8 cellular contexts compared by ENCODE assay signal in genomic region chr9:128913048-128913900, GRCh38. TPM values are rescaled to one million over a fixed set of nuclear protein-coding genes. Genes with fewer than 3 reads are reported as not detected.
A peak's percentile ranks its signal among the peaks of the same experiment; 100 is the strongest.
DNase-seq lines count a peak whose midpoint lies in the region; TF ChIP-seq lines count a peak whose summit lies in the region.

No MANE protein-coding gene starts in this region.

- peak overlapping the region; percentile 93 for H3K27ac Mint-ChIP-seq in activated T-helper 1 cell treated with anti-CD3 and anti-CD28 coated beads, Interleukin-12 subunit alpha, Interleukin-12 subunit beta, Interleukin-2, Interleukin-4 antibody, amounts not matched to agents 30 ng/mL and 10 ng/mL and 1 ng/mL, durations not matched to agents 14 hours and 24 hours and 36 hours

- H3K36me3 Mint-ChIP-seq in activated T-helper 1 cell treated with anti-CD3 and anti-CD28 coated beads, Interleukin-12 subunit alpha, Interleukin-12 subunit beta, Interleukin-2, Interleukin-4 antibody, amounts not matched to agents 30 ng/mL and 10 ng/mL and 1 ng/mL, durations not matched to agents 14 hours and 24 hours and 36 hours (ENCODE audit: low read depth), result peaks cover 48% of the 10 kb centered on the region

- H3K27me3 ChIP-seq in right atrium auricular region, result no peaks in the 10 kb centered on the region
- no peaks in the 10 kb centered on the region for H3K27me3 ChIP-seq in skeletal muscle satellite cell (ENCODE audit: control insufficient read depth, insufficient read depth, low read length)

- no peaks in the 10 kb centered on the region for H3K27me3 Mint-ChIP-seq in activated T-helper 1 cell treated with anti-CD3 and anti-CD28 coated beads, Interleukin-12 subunit alpha, Interleukin-12 subunit beta, Interleukin-2, Interleukin-4 antibody, amounts not matched to agents 30 ng/mL and 10 ng/mL and 1 ng/mL, durations not matched to agents 14 hours and 24 hours and 36 hours (ENCODE audit: insufficient read depth)

- no peaks in the 10 kb centered on the region for H3K9me3 Mint-ChIP-seq in activated T-helper 1 cell treated with anti-CD3 and anti-CD28 coated beads, Interleukin-12 subunit alpha, Interleukin-12 subunit beta, Interleukin-2, Interleukin-4 antibody, amounts not matched to agents 30 ng/mL and 10 ng/mL and 1 ng/mL, durations not matched to agents 14 hours and 24 hours and 36 hours

- peaks cover 8% of the 10 kb centered on the region for H3K36me3 ChIP-seq in ES-I3 (ENCODE audit: insufficient read depth, low read length)
- peaks cover 50% of the 10 kb centered on the region for H3K36me3 ChIP-seq in right atrium auricular region
- H3K36me3 ChIP-seq in skeletal muscle satellite cell (ENCODE audit: insufficient read depth, low read length), result peaks cover 79% of the 10 kb centered on the region

- H3K4me3 Mint-ChIP-seq in activated T-helper 1 cell treated with anti-CD3 and anti-CD28 coated beads, Interleukin-12 subunit alpha, Interleukin-12 subunit beta, Interleukin-2, Interleukin-4 antibody, amounts not matched to agents 30 ng/mL and 10 ng/mL and 1 ng/mL, durations not matched to agents 14 hours and 24 hours and 36 hours, result peak overlapping the region; percentile 66

- H3K4me2 ChIP-seq in skeletal muscle satellite cell (ENCODE audit: low read length), result peak overlapping the region; percentile 68

- H3K4me1 ChIP-seq in ES-I3 (ENCODE audit: insufficient read depth, low read length) (peaks cover 26% of the 10 kb centered on the region), right atrium auricular region (peaks cover 6 to 89% of the 10 kb centered on the region in 2 donors), skeletal muscle satellite cell (ENCODE audit: control insufficient read depth, insufficient read depth, low read length) (peaks cover 74% of the 10 kb centered on the region)

- H3K9ac ChIP-seq in ES-I3 (ENCODE audit: low read depth, low read length), result 0 out of 2 replicates have a peak overlapping the region, but pooled peaks have one; percentile 4
- peak overlapping the region; percentile 37 for H3K9ac ChIP-seq in skeletal muscle satellite cell (ENCODE audit: low read depth, low read length)

- peaks cover 65% of the 10 kb centered on the region for H3K4me1 Mint-ChIP-seq in activated T-helper 1 cell treated with anti-CD3 and anti-CD28 coated beads, Interleukin-12 subunit alpha, Interleukin-12 subunit beta, Interleukin-2, Interleukin-4 antibody, amounts not matched to agents 30 ng/mL and 10 ng/mL and 1 ng/mL, durations not matched to agents 14 hours and 24 hours and 36 hours (ENCODE audit: low read depth)

- peak overlapping the region in 1 of 2 donors; percentile 1 for H3K4me3 ChIP-seq in right atrium auricular region
- H3K4me3 ChIP-seq in skeletal muscle satellite cell (ENCODE audit: low read length), result peak overlapping the region; percentile 48

- peak overlapping the region; percentile 75 to 86 for H3K27ac ChIP-seq in right atrium auricular region

- no peaks in the 10 kb centered on the region for H3K9me3 ChIP-seq in ES-I3 (ENCODE audit: control insufficient read depth, insufficient read depth, low read length)
- no peaks in the 10 kb centered on the region for H3K9me3 ChIP-seq in right atrium auricular region
- H3K9me3 ChIP-seq in skeletal muscle satellite cell (replicated peaks; ENCODE audit: low read length), result no peaks in the 10 kb centered on the region

- intact Hi-C loops in activated T-helper 1 cell treated with anti-CD3 and anti-CD28 coated beads, Interleukin-12 subunit alpha, Interleukin-12 subunit beta, Interleukin-2, Interleukin-4 antibody, amounts not matched to agents 30 ng/mL and 10 ng/mL and 1 ng/mL, durations not matched to agents 14 hours and 24 hours and 36 hours (cut with micrococcal nuclease), result no loop called here

- TF ChIP-seq CTCF in right atrium auricular region (IDR thresholded peaks at IDR 0.05) (no peak), GM10266 (IDR thresholded peaks at IDR 0.05; ENCODE audit: control insufficient read depth, insufficient read depth, low read depth, missing control alignments) (no peak)

- no peak for DNase-seq in activated T-helper 1 cell treated with anti-CD3 and anti-CD28 coated beads, Interleukin-12 subunit alpha, Interleukin-12 subunit beta, Interleukin-2, Interleukin-4 antibody, amounts not matched to agents 30 ng/mL and 10 ng/mL and 1 ng/mL, durations not matched to agents 14 hours and 24 hours and 36 hours (ENCODE audit: low spot score)
- no peak for DNase-seq in right atrium auricular region (ENCODE audit: low spot score)
- no peak for DNase-seq in C1 segment of cervical spinal cord (lab: John Stamatoyannopoulos, UW)
- no peak for DNase-seq in anterior cingulate cortex (lab: John Stamatoyannopoulos, UW)
- DNase-seq in GM10266 (ENCODE audit: extremely low spot score), result no peak
- DNase-seq in T1000 (lab: John Stamatoyannopoulos, UW), result no peak

RNA-seq across cellular contexts. Expression of gene PHYHD1, which starts 7.5 kb away (rescaled TPM):
- total RNA-seq in activated T-helper 1 cell treated with anti-CD3 and anti-CD28 coated beads, Interleukin-12 subunit alpha, Interleukin-12 subunit beta, Interleukin-2, Interleukin-4 antibody, amounts not matched to agents 30 ng/mL and 10 ng/mL and 1 ng/mL, durations not matched to agents 14 hours and 24 hours and 36 hours, result 0.34 and 1.0 TPM in 2 replicates
- 10 to 100 TPM; 21.3 to 51.9 TPM for total RNA-seq in right atrium auricular region
- total RNA-seq in skeletal muscle satellite cell (2012; rRNA removed), result 4.8 and 7.9 TPM in 2 replicates

RNA-seq across cellular contexts. Expression of gene LRRC8A, which starts 31.3 kb away (rescaled TPM):
- 30.1 and 32.9 TPM in 2 replicates for total RNA-seq in activated T-helper 1 cell treated with anti-CD3 and anti-CD28 coated beads, Interleukin-12 subunit alpha, Interleukin-12 subunit beta, Interleukin-2, Interleukin-4 antibody, amounts not matched to agents 30 ng/mL and 10 ng/mL and 1 ng/mL, durations not matched to agents 14 hours and 24 hours and 36 hours
- 10 to 100 TPM; 45.3 to 65.9 TPM for total RNA-seq in right atrium auricular region
- 30.2 and 36.7 TPM in 2 replicates for total RNA-seq in skeletal muscle satellite cell (2012; rRNA removed)

RNA-seq across cellular contexts. Expression of gene KYAT1, which starts 31.5 kb away (rescaled TPM):
- 10.6 and 12.2 TPM in 2 replicates for total RNA-seq in activated T-helper 1 cell treated with anti-CD3 and anti-CD28 coated beads, Interleukin-12 subunit alpha, Interleukin-12 subunit beta, Interleukin-2, Interleukin-4 antibody, amounts not matched to agents 30 ng/mL and 10 ng/mL and 1 ng/mL, durations not matched to agents 14 hours and 24 hours and 36 hours
- 10 to 100 TPM; 10.1 to 15.1 TPM for total RNA-seq in right atrium auricular region
- total RNA-seq in skeletal muscle satellite cell (2012; rRNA removed), result 6.1 and 8.3 TPM in 2 replicates

RNA-seq across cellular contexts. Expression of gene DOLK, which starts 34.1 kb away (rescaled TPM):
- total RNA-seq in activated T-helper 1 cell treated with anti-CD3 and anti-CD28 coated beads, Interleukin-12 subunit alpha, Interleukin-12 subunit beta, Interleukin-2, Interleukin-4 antibody, amounts not matched to agents 30 ng/mL and 10 ng/mL and 1 ng/mL, durations not matched to agents 14 hours and 24 hours and 36 hours, result 17.7 and 18.1 TPM in 2 replicates
- 10 to 100 TPM; 13.9 to 14.4 TPM for total RNA-seq in right atrium auricular region
- 19.0 and 22.3 TPM in 2 replicates for total RNA-seq in skeletal muscle satellite cell (2012; rRNA removed)

RNA-seq across cellular contexts. Expression of gene NUP188, which starts 34.2 kb away (rescaled TPM):
- total RNA-seq in activated T-helper 1 cell treated with anti-CD3 and anti-CD28 coated beads, Interleukin-12 subunit alpha, Interleukin-12 subunit beta, Interleukin-2, Interleukin-4 antibody, amounts not matched to agents 30 ng/mL and 10 ng/mL and 1 ng/mL, durations not matched to agents 14 hours and 24 hours and 36 hours, result 154 and 158 TPM in 2 replicates
- total RNA-seq in right atrium auricular region, result 10 to 100 TPM; 23.5 to 26.8 TPM
- total RNA-seq in skeletal muscle satellite cell (2012; rRNA removed), result 42.6 and 47.2 TPM in 2 replicates

Comparison
In these comparisons a context has a peak if more than half of its experiments do, and no peak if none do; other contexts are left out.
1. RNA of gene PHYHD1, which starts 7.5 kb away (total RNA-seq): 21.3 to 51.9 TPM in right atrium auricular region; 0.34 to 1.0 TPM in activated T-helper 1 cell treated with anti-CD3 and anti-CD28 coated beads, Interleukin-12 subunit alpha, Interleukin-12 subunit beta, Interleukin-2, Interleukin-4 antibody, amounts not matched to agents 30 ng/mL and 10 ng/mL and 1 ng/mL, durations not matched to agents 14 hours and 24 hours and 36 hours; every median in the first group is over 10 times any median in the second.